Comparison of ENCODE assay signal across 1 cellular context in genomic region chr13:29402168-29402621, GRCh38.
TF ChIP-seq lines count a peak whose summit lies in the region.

No MANE protein-coding gene starts in this region.

TF ChIP-seq in GM23338, 12 proteins besides CTCF, POLR2A, EP300 and RAD21 (continued from another document):
- no peak for TF ChIP-seq ZNF462 (CRISPR knock-in tag; IDR thresholded peaks at IDR 0.05)
- TF ChIP-seq NANOG (IDR thresholded peaks at IDR 0.05; ENCODE audit: borderline replicate concordance) = no peak
TF ChIP-seq in GM23338: peak in this region for 0.
